1 cellular context compared by ENCODE assay signal in genomic region chr10:94397549-94398370, GRCh38.
TF ChIP-seq lines count a peak whose summit lies in the region.

No MANE protein-coding gene starts in this region.

TF ChIP-seq in HEK293, 187 proteins besides CTCF, POLR2A, EP300 and RAD21 (continued from another document):
- TF ChIP-seq, protein P1, sequence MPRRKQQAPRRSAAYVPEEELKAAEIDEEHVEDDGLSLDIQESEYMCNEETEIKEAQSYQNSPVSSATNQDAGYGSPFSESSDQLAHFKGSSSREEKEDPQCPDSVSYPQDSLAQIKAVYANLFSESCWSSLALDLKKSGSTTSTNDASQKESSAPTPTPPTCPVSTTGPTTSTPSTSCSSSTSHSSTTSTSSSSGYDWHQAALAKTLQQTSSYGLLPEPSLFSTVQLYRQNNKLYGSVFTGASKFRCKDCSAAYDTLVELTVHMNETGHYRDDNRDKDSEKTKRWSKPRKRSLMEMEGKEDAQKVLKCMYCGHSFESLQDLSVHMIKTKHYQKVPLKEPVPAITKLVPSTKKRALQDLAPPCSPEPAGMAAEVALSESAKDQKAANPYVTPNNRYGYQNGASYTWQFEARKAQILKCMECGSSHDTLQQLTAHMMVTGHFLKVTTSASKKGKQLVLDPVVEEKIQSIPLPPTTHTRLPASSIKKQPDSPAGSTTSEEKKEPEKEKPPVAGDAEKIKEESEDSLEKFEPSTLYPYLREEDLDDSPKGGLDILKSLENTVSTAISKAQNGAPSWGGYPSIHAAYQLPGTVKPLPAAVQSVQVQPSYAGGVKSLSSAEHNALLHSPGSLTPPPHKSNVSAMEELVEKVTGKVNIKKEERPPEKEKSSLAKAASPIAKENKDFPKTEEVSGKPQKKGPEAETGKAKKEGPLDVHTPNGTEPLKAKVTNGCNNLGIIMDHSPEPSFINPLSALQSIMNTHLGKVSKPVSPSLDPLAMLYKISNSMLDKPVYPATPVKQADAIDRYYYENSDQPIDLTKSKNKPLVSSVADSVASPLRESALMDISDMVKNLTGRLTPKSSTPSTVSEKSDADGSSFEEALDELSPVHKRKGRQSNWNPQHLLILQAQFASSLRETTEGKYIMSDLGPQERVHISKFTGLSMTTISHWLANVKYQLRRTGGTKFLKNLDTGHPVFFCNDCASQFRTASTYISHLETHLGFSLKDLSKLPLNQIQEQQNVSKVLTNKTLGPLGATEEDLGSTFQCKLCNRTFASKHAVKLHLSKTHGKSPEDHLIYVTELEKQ (tag by site-specific recombination; IDR thresholded peaks at IDR 0.05; ENCODE audit: borderline replicate concordance) = no peak
- no peak for TF ChIP-seq ZNF214 (tag by site-specific recombination; IDR thresholded peaks at IDR 0.05; ENCODE audit: borderline replicate concordance)
- TF ChIP-seq ZNF391 (tag by site-specific recombination; IDR thresholded peaks at IDR 0.05; ENCODE audit: borderline replicate concordance, low read depth) = no peak
- 0 out of 2 replicates have a peak, but pooled peaks have one; percentile 27 for TF ChIP-seq BCL11A (tag by site-specific recombination; IDR thresholded peaks at IDR 0.05; ENCODE audit: low read depth)
- no peak for TF ChIP-seq ZNF341 (tag by site-specific recombination; IDR thresholded peaks at IDR 0.05; ENCODE audit: low read depth)
- TF ChIP-seq PRDM4 (tag by site-specific recombination; IDR thresholded peaks at IDR 0.05) = no peak
- TF ChIP-seq ZNF202 (tag by site-specific recombination; IDR thresholded peaks at IDR 0.05; ENCODE audit: borderline replicate concordance) = no peak
- no peak for TF ChIP-seq ZNF223 (tag by site-specific recombination; IDR thresholded peaks at IDR 0.05)
- TF ChIP-seq OSR2 (tag by site-specific recombination; IDR thresholded peaks at IDR 0.05) = peak; percentile 86
- TF ChIP-seq, protein P2, sequence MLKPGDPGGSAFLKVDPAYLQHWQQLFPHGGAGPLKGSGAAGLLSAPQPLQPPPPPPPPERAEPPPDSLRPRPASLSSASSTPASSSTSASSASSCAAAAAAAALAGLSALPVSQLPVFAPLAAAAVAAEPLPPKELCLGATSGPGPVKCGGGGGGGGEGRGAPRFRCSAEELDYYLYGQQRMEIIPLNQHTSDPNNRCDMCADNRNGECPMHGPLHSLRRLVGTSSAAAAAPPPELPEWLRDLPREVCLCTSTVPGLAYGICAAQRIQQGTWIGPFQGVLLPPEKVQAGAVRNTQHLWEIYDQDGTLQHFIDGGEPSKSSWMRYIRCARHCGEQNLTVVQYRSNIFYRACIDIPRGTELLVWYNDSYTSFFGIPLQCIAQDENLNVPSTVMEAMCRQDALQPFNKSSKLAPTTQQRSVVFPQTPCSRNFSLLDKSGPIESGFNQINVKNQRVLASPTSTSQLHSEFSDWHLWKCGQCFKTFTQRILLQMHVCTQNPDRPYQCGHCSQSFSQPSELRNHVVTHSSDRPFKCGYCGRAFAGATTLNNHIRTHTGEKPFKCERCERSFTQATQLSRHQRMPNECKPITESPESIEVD (tag by site-specific recombination; IDR thresholded peaks at IDR 0.05) = peak; percentile 33; the same call in 1 of the 2 replicates
- TF ChIP-seq ZSCAN23 (tag by site-specific recombination; IDR thresholded peaks at IDR 0.05) = 0 out of 2 replicates have a peak, but pooled peaks have one; percentile 5
- TF ChIP-seq EGR2 (tag by site-specific recombination; IDR thresholded peaks at IDR 0.05; ENCODE audit: low read depth) = no peak
- no peak for TF ChIP-seq KLF16 (tag by site-specific recombination; IDR thresholded peaks at IDR 0.05)
- TF ChIP-seq ZNF692 (tag by site-specific recombination; IDR thresholded peaks at IDR 0.05) = no peak
- TF ChIP-seq TRIM28 (IDR thresholded peaks at IDR 0.05; ENCODE audit: borderline replicate concordance, low read length) = no peak
- TF ChIP-seq ZNF530 (tag by site-specific recombination; IDR thresholded peaks at IDR 0.05; ENCODE audit: low read depth) = no peak
- no peak for TF ChIP-seq ZNF660 (tag by site-specific recombination; IDR thresholded peaks at IDR 0.05)
- TF ChIP-seq ZNF600 (tag by site-specific recombination; IDR thresholded peaks at IDR 0.05) = peak; percentile 64; the same call in 1 of the 2 replicates
- TF ChIP-seq ZNF23 (tag by site-specific recombination; IDR thresholded peaks at IDR 0.05; ENCODE audit: borderline replicate concordance) = no peak
- no peak for TF ChIP-seq ZNF560 (tag by site-specific recombination; IDR thresholded peaks at IDR 0.05; ENCODE audit: borderline replicate concordance)
- TF ChIP-seq, protein P3, sequence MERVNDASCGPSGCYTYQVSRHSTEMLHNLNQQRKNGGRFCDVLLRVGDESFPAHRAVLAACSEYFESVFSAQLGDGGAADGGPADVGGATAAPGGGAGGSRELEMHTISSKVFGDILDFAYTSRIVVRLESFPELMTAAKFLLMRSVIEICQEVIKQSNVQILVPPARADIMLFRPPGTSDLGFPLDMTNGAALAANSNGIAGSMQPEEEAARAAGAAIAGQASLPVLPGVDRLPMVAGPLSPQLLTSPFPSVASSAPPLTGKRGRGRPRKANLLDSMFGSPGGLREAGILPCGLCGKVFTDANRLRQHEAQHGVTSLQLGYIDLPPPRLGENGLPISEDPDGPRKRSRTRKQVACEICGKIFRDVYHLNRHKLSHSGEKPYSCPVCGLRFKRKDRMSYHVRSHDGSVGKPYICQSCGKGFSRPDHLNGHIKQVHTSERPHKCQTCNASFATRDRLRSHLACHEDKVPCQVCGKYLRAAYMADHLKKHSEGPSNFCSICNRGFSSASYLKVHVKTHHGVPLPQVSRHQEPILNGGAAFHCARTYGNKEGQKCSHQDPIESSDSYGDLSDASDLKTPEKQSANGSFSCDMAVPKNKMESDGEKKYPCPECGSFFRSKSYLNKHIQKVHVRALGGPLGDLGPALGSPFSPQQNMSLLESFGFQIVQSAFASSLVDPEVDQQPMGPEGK (tag by site-specific recombination; IDR thresholded peaks at IDR 0.05) = no peak
- peak; percentile 68 for TF ChIP-seq ZBTB17 (tag by site-specific recombination; IDR thresholded peaks at IDR 0.05)
- no peak for TF ChIP-seq ZNF2 (tag by site-specific recombination; IDR thresholded peaks at IDR 0.05)
- TF ChIP-seq ZNF248 (tag by site-specific recombination; IDR thresholded peaks at IDR 0.05) = no peak
- TF ChIP-seq ZNF311 (tag by site-specific recombination; IDR thresholded peaks at IDR 0.05; ENCODE audit: borderline replicate concordance) = no peak
- no peak for TF ChIP-seq ZXDB (tag by site-specific recombination; IDR thresholded peaks at IDR 0.05)
- TF ChIP-seq, protein P4, sequence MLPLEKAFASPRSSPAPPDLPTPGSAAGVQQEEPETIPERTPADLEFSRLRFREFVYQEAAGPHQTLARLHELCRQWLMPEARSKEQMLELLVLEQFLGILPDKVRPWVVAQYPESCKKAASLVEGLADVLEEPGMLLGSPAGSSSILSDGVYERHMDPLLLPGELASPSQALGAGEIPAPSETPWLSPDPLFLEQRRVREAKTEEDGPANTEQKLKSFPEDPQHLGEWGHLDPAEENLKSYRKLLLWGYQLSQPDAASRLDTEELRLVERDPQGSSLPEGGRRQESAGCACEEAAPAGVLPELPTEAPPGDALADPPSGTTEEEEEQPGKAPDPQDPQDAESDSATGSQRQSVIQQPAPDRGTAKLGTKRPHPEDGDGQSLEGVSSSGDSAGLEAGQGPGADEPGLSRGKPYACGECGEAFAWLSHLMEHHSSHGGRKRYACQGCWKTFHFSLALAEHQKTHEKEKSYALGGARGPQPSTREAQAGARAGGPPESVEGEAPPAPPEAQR (tag by site-specific recombination; IDR thresholded peaks at IDR 0.05) = no peak
- TF ChIP-seq PRDM10 (tag by site-specific recombination; IDR thresholded peaks at IDR 0.05) = 0 out of 2 replicates have a peak, but pooled peaks have one; percentile 14
- no peak for TF ChIP-seq SCRT2 (tag by site-specific recombination; IDR thresholded peaks at IDR 0.05)
- TF ChIP-seq ZNF629 (tag by site-specific recombination; IDR thresholded peaks at IDR 0.05) = no peak; the same call in 1 of the 2 replicates
- TF ChIP-seq ZNF670 (tag by site-specific recombination; IDR thresholded peaks at IDR 0.05; ENCODE audit: low read depth) = no peak
- TF ChIP-seq, protein P5, sequence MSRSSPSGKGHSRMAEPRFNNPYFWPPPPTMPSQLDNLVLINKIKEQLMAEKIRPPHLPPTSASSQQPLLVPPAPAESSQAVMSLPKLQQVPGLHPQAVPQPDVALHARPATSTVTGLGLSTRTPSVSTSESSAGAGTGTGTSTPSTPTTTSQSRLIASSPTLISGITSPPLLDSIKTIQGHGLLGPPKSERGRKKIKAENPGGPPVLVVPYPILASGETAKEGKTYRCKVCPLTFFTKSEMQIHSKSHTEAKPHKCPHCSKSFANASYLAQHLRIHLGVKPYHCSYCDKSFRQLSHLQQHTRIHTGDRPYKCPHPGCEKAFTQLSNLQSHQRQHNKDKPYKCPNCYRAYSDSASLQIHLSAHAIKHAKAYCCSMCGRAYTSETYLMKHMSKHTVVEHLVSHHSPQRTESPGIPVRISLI (tag by site-specific recombination; IDR thresholded peaks at IDR 0.05) = no peak
- TF ChIP-seq ZNF513 (tag by site-specific recombination; IDR thresholded peaks at IDR 0.05) = no peak
- TF ChIP-seq ZNF501 (tag by site-specific recombination; IDR thresholded peaks at IDR 0.05) = no peak
- peak; percentile 42; the same call in 1 of the 2 replicates for TF ChIP-seq BCL11B (tag by site-specific recombination; IDR thresholded peaks at IDR 0.05; ENCODE audit: low read depth)
